28 cellular contexts compared by ENCODE assay signal in the genomic region with DNA sequence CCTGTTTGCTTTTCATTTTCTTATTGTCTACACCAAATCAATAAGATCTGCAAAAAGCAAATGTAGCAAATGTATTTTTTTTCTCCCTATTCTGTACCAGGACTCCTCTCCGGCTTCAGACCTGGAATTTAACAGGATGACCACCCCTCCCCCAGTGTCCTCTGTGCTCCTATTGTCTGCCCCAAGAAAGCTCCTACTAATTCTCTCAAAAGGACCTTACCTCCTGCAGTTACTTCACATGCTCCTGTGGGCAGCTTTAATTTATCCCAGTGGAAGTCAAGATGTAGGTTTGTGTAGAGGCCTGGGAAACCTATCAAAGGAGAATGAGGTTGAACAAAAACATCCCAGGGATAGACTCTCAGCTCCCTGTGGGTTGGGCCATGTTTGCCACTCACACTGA. TPM values are rescaled to one million over a fixed set of nuclear protein-coding genes. Genes with fewer than 3 reads are reported as not detected.
"Had no signal": no experiment of that assay in that cellular context is flagged by ENCODE, and none has a peak within 500 bp of the region (broad histone marks: within the 10 kb centered on the region; RNA-seq: fewer than 3 reads in every experiment).

No MANE protein-coding gene starts in this region.

- H3K27ac Mint-ChIP-seq: dendritic cell treated with granulocyte-macrophage colony-stimulating factor and Interleukin-4, amounts not matched to agents 40 ng/mL and 50 ng/mL, for 4 days; memory B cell; mesothelial cell of epicardium; naive thymus-derived CD4-positive, alpha-beta T cell; nephron progenitor cell; progenitor cell of endocrine pancreas; stimulated activated naive B cell treated with anti-CD40 and anti-IgM and Interleukin-4, amounts not matched to agents 10 μg/mL and 1 μg/mL and 100 μg/mL, for 72 hours; stimulated activated naive CD8-positive, alpha-beta T cell treated with anti-CD3 and anti-CD28 coated beads, Interleukin-15, Interleukin-2, amounts not matched to agents 100 ng/mL and 50 ng/mL, for 24 hours had no signal

- H3K27ac ChIP-seq: esophagus muscularis mucosa, foreskin keratinocyte, gastroesophageal sphincter, heart left ventricle, hepatocyte, neutrophil, pancreas, right lobe of liver, thoracic aorta, tibial nerve, upper lobe of right lung, vagina had no signal

- H3K9me3 ChIP-seq: neutrophil, pancreas, right lobe of liver, upper lobe of right lung, vagina had no signal

- H3K4me2 ChIP-seq: hepatocyte had no signal

- H3K79me2 ChIP-seq: hepatocyte had no signal

- DNase-seq: effector CD8-positive, alpha-beta T cell; foreskin keratinocyte; heart left ventricle; kidney; naive thymus-derived CD4-positive, alpha-beta T cell; nephron progenitor cell; pancreas; right lobe of liver; small intestine; stimulated activated CD4-positive, alpha-beta T cell treated with anti-CD3 and anti-CD28 coated beads, Interleukin-15, amount 100 ng/mL, for 24 hours; stimulated activated CD4-positive, alpha-beta T cell treated with anti-CD3 and anti-CD28 coated beads, Interleukin-2, amount 100 ng/mL, for 48 hours; stimulated activated naive B cell treated with anti-CD40 and anti-IgM and Interleukin-4, amounts not matched to agents 10 μg/mL and 1 μg/mL and 100 μg/mL, for 72 hours; upper lobe of right lung had no signal

- H2AFZ ChIP-seq: hepatocyte had no signal

- ATAC-seq: foreskin keratinocyte; gastroesophageal sphincter; heart left ventricle; left lobe of liver; naive thymus-derived CD4-positive, alpha-beta T cell; pancreas; right lobe of liver; stimulated activated naive B cell treated with anti-CD40 and anti-IgM and Interleukin-4, amounts not matched to agents 10 μg/mL and 1 μg/mL and 100 μg/mL, for 72 hours; upper lobe of right lung had no signal

- H3K27me3 ChIP-seq: esophagus muscularis mucosa, gastroesophageal sphincter, heart left ventricle, pancreas, right lobe of liver, tibial nerve, upper lobe of right lung, vagina had no signal

- H3K27me3 Mint-ChIP-seq: stimulated activated naive CD8-positive, alpha-beta T cell treated with anti-CD3 and anti-CD28 coated beads, Interleukin-15, Interleukin-2, amounts not matched to agents 100 ng/mL and 50 ng/mL, for 24 hours had no signal

- H3K4me1 Mint-ChIP-seq: memory B cell; stimulated activated naive B cell treated with anti-CD40 and anti-IgM and Interleukin-4, amounts not matched to agents 10 μg/mL and 1 μg/mL and 100 μg/mL, for 72 hours had no signal

- H3K36me3 ChIP-seq: esophagus muscularis mucosa, gastroesophageal sphincter, heart left ventricle, neutrophil, pancreas, right lobe of liver, tibial nerve, upper lobe of right lung, vagina had no signal

- H3K36me3 Mint-ChIP-seq: memory B cell; mesothelial cell of epicardium; stimulated activated naive B cell treated with anti-CD40 and anti-IgM and Interleukin-4, amounts not matched to agents 10 μg/mL and 1 μg/mL and 100 μg/mL, for 72 hours had no signal

- H3K4me1 ChIP-seq: esophagus muscularis mucosa, foreskin keratinocyte, gastroesophageal sphincter, pancreas, right lobe of liver, tibial nerve, upper lobe of right lung, vagina had no signal

- H3K9me3 Mint-ChIP-seq: stimulated activated naive CD8-positive, alpha-beta T cell treated with anti-CD3 and anti-CD28 coated beads, Interleukin-15, Interleukin-2, amounts not matched to agents 100 ng/mL and 50 ng/mL, for 24 hours had no signal

- H3K4me3 Mint-ChIP-seq: dendritic cell treated with granulocyte-macrophage colony-stimulating factor and Interleukin-4, amounts not matched to agents 40 ng/mL and 50 ng/mL, for 4 days; memory B cell; mesothelial cell of epicardium; naive thymus-derived CD4-positive, alpha-beta T cell; nephron progenitor cell; stimulated activated naive B cell treated with anti-CD40 and anti-IgM and Interleukin-4, amounts not matched to agents 10 μg/mL and 1 μg/mL and 100 μg/mL, for 72 hours; stimulated activated naive CD8-positive, alpha-beta T cell treated with anti-CD3 and anti-CD28 coated beads, Interleukin-15, Interleukin-2, amounts not matched to agents 100 ng/mL and 50 ng/mL, for 24 hours had no signal

- H3K4me3 ChIP-seq: esophagus muscularis mucosa, gastroesophageal sphincter, heart left ventricle, hepatocyte, lung, pancreas, right lobe of liver, thoracic aorta, tibial nerve, upper lobe of right lung, vagina had no signal

RNA-seq across cellular contexts. Expression of a gene that starts 31.3 kb away (rescaled TPM):
- total RNA-seq: epithelial cell of proximal tubule, foreskin keratinocyte had no signal
- polyA plus RNA-seq: foreskin keratinocyte had no signal
